ENCODE assay signal across 15 cellular contexts in genomic region chr10:129955591-129956284, GRCh38. TPM values are rescaled to one million over a fixed set of nuclear protein-coding genes. Genes with fewer than 3 reads are reported as not detected.
DNase-seq lines count a peak whose midpoint lies in the region; TF ChIP-seq lines count a peak whose summit lies in the region.
"Had no signal": no experiment of that assay in that cellular context is flagged by ENCODE, and none has a peak within 500 bp of the region (broad histone marks: within the 10 kb centered on the region; RNA-seq: fewer than 3 reads in every experiment).

No MANE protein-coding gene starts in this region.

- TF ChIP-seq CTCF in AG10803 (conservative IDR thresholded peaks at IDR 0.05; ENCODE audit: low read length) (no peak), fibroblast of pulmonary artery (IDR thresholded peaks at IDR 0.05; ENCODE audit: low read length, missing control alignments) (no peak), nephron progenitor cell (IDR thresholded peaks at IDR 0.05) (no peak)

- peak; percentile 50 for DNase-seq in AG10803 (ENCODE audit: low read depth)
- peak; percentile 96 for DNase-seq in LHCN-M2 (ENCODE audit: low read depth)
- DNase-seq in fibroblast of pulmonary artery (ENCODE audit: low read depth): peak; percentile 49
- DNase-seq in nephron progenitor cell: no peak
- DNase-seq in effector memory CD4-positive, alpha-beta T cell: no peak
- DNase-seq in head of caudate nucleus: no peak
- DNase-seq in hepatic stellate cell (ENCODE audit: low spot score): no peak
- no peak for DNase-seq in NCI-H524 treated with DMSO at 0.1 percent for 48 hours (lab: John Stamatoyannopoulos, UW)
- DNase-seq: activated naive CD4-positive, alpha-beta T cell; body of pancreas; DMS 273 treated with DMSO at 0.1 percent for 48 hours; GOT3; lower lobe of right lung; NCI-H1105 treated with DMSO at 0.1 percent for 48 hours; NCI-H446 had no signal

- no peaks in the 10 kb centered on the region for H3K36me3 ChIP-seq in effector memory CD4-positive, alpha-beta T cell (ENCODE audit: control insufficient read depth, insufficient read depth, low read length)
- H3K36me3 ChIP-seq: lower lobe of right lung had no signal

- H3K4me1 Mint-ChIP-seq in nephron progenitor cell: peaks cover 86% of the 10 kb centered on the region

- peaks cover 4% of the 10 kb centered on the region for H3K4me1 ChIP-seq in effector memory CD4-positive, alpha-beta T cell (ENCODE audit: control insufficient read depth, insufficient read depth, low read length, poor library complexity, severe bottlenecking)

- peaks cover 50% of the 10 kb centered on the region for H3K27me3 ChIP-seq in effector memory CD4-positive, alpha-beta T cell (replicated peaks; ENCODE audit: control insufficient read depth, insufficient read depth, low read length, poor library complexity, severe bottlenecking)

- no peak overlapping the region for H3K27ac ChIP-seq in effector memory CD4-positive, alpha-beta T cell (ENCODE audit: insufficient read depth, low read length, poor library complexity, severe bottlenecking)
- H3K27ac ChIP-seq: body of pancreas, lower lobe of right lung had no signal

- H3K4me3 ChIP-seq in AG10803 (ENCODE audit: low read length): no peak overlapping the region
- H3K4me3 ChIP-seq in fibroblast of pulmonary artery (replicated peaks; ENCODE audit: low read depth, low read length): peak overlapping the region; percentile 18
- H3K4me3 ChIP-seq in effector memory CD4-positive, alpha-beta T cell (ENCODE audit: insufficient read depth, low read depth, low read length, poor library complexity, severe bottlenecking): no peak overlapping the region
- H3K4me3 ChIP-seq: body of pancreas, lower lobe of right lung had no signal

- peak overlapping the region; percentile 74 for H3K4me3 Mint-ChIP-seq in nephron progenitor cell

- no peak overlapping the region for H3K27ac Mint-ChIP-seq in nephron progenitor cell

- intact Hi-C loops in head of caudate nucleus (cut with DNase I): no loop called here

- no peaks in the 10 kb centered on the region for H3K9me3 ChIP-seq in effector memory CD4-positive, alpha-beta T cell (ENCODE audit: control insufficient read depth, low read length)
- H3K9me3 ChIP-seq: body of pancreas, lower lobe of right lung had no signal

- H3K27me3 Mint-ChIP-seq in nephron progenitor cell (ENCODE audit: low read depth, poor library complexity): peaks cover 66% of the 10 kb centered on the region

- no peaks in the 10 kb centered on the region for H3K36me3 Mint-ChIP-seq in nephron progenitor cell (ENCODE audit: low read depth)

- no peaks in the 10 kb centered on the region for H3K9me3 Mint-ChIP-seq in nephron progenitor cell

RNA-seq across cellular contexts. Expression of gene EBF3, which starts 8.3 kb away (rescaled TPM):
- 41.7 and 45.2 TPM in 2 replicates for total RNA-seq in LHCN-M2 (2014; rRNA removed)
- polyA plus RNA-seq in LHCN-M2 (2012): 16.3 TPM

Comparison
In these comparisons a context has a peak if more than half of its experiments do, and no peak if none do; other contexts are left out.
1. DNase-seq: peak in AG10803 (single experiment), LHCN-M2 (single experiment) and fibroblast of pulmonary artery (single experiment); none in nephron progenitor cell (single experiment), effector memory CD4-positive, alpha-beta T cell (0 of 3), head of caudate nucleus (0 of 42), hepatic stellate cell (single experiment) and NCI-H524 treated with DMSO at 0.1 percent for 48 hours (single experiment).